In the genomic region with DNA sequence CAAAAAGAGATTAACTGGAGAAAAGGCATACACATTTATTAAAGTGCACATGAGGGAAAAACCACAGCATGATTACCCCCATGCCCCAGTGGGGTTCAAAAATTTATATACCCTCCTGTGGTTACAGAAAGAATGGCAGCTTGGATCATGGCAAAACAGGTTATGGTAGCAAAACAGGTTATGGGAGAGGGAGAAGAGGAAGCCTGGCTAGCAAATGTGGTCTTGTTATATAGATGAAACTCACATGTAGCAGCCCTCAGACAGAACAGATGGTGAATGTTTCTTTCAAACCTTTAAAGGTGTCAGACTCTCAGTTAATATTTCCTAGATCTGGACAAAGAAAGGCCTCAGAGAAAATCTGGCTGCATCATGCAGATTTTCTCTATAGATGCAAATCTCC, we compare ENCODE assay signal across 16 cellular contexts.
DNase-seq lines count a peak whose midpoint lies in the region; ATAC-seq and TF ChIP-seq lines count a peak whose summit lies in the region.
"Had no signal": no experiment of that assay in that cellular context is flagged by ENCODE, and none has a peak within 500 bp of the region (broad histone marks: within the 10 kb centered on the region; RNA-seq: fewer than 3 reads in every experiment).

No MANE protein-coding gene starts in this region.

- no peak overlapping the region for H3K9ac ChIP-seq in MM.1S (ENCODE audit: low read length)

- H3K79me2 ChIP-seq in MM.1S (ENCODE audit: low read length), result no peaks in the 10 kb centered on the region

- peaks cover 11 to 25% (median 19%) of the 10 kb centered on the region in 5 experiments for H3K9me3 Mint-ChIP-seq in brain

- H3F3A ChIP-seq in MM.1S (ENCODE audit: insufficient read depth, low read length), result no peaks in the 10 kb centered on the region

- H3K36me3 ChIP-seq in MM.1S (replicated peaks; ENCODE audit: insufficient read depth, low read length), result no peaks in the 10 kb centered on the region

- peak; percentile 67 for DNase-seq in DMS53 (lab: John Stamatoyannopoulos, UW)
- DNase-seq in NCI-H1417 treated with DMSO at 0.1 percent for 48 hours (lab: John Stamatoyannopoulos, UW), result no peak
- no peak for DNase-seq in MM.1S
- DNase-seq: activated CD4-positive, alpha-beta T cell treated with anti-CD3 and anti-CD28 coated beads, Interleukin-2, amount 50 U/mL, for 48 hours; body of pancreas; effector CD4-positive, alpha-beta T cell; foreskin melanocyte; NCI-H1105; psoas muscle; RPMI8226; T-helper 2 cell had no signal

- H3K9me3 ChIP-seq in MM.1S (replicated peaks; ENCODE audit: insufficient read depth, low read length), result no peaks in the 10 kb centered on the region
- H3K9me3 ChIP-seq: psoas muscle had no signal

- peaks cover 18% of the 10 kb centered on the region for H3K4me1 Mint-ChIP-seq in brain

- peak; percentile 71 for ATAC-seq in GM19397 (IDR thresholded peaks at IDR 0.05; ENCODE audit: unreplicated experiment)
- peak; percentile 74 for ATAC-seq in HG02981 (IDR thresholded peaks at IDR 0.05; ENCODE audit: unreplicated experiment)
- no peak for ATAC-seq in GM21360 (IDR thresholded peaks at IDR 0.05; ENCODE audit: unreplicated experiment)
- no peak for ATAC-seq in GM21723 (IDR thresholded peaks at IDR 0.05; ENCODE audit: unreplicated experiment)
- ATAC-seq: body of pancreas had no signal

- no peaks in the 10 kb centered on the region for H3K9me2 ChIP-seq in MM.1S (replicated peaks; ENCODE audit: insufficient read depth, low read length)

- H3K4me1 ChIP-seq in MM.1S (ENCODE audit: low read length), result no peaks in the 10 kb centered on the region
- H3K4me1 ChIP-seq: body of pancreas, psoas muscle had no signal

- no peak overlapping the region for H2AFZ ChIP-seq in MM.1S (ENCODE audit: low read length)

- TF ChIP-seq CTCF in brain (conservative IDR thresholded peaks at IDR 0.05), result no peak
- TF ChIP-seq CTCF in MM.1S (IDR thresholded peaks at IDR 0.05; ENCODE audit: low read length), result no peak

- no peak overlapping the region for H3K4me3 ChIP-seq in MM.1S (ENCODE audit: low read length)
- H3K4me3 ChIP-seq: body of pancreas, psoas muscle had no signal

- H3K27me3 Mint-ChIP-seq in brain, result no peaks in the 10 kb centered on the region

- H3K4me3 Mint-ChIP-seq in brain, result no peak overlapping the region

- no peaks in the 10 kb centered on the region for H3K27me3 ChIP-seq in MM.1S (replicated peaks; ENCODE audit: insufficient read depth, low read length)
- H3K27me3 ChIP-seq: body of pancreas had no signal

- no peak overlapping the region for H3K4me2 ChIP-seq in MM.1S (ENCODE audit: low read depth, low read length)

- peak overlapping the region; percentile 40 to 71 (median 54) for H3K27ac Mint-ChIP-seq in brain

- H3K27ac ChIP-seq in MM.1S (ENCODE audit: low read length), result no peak overlapping the region
- H3K27ac ChIP-seq: body of pancreas, psoas muscle had no signal

- peaks cover 17% of the 10 kb centered on the region for H3K36me3 Mint-ChIP-seq in brain

- no peaks in the 10 kb centered on the region for H4K20me1 ChIP-seq in MM.1S (ENCODE audit: insufficient read depth, low read length)

Comparison
In these comparisons a context has a peak if more than half of its experiments do, and no peak if none do; other contexts are left out.
1. ATAC-seq: peak in GM19397 (single experiment) and HG02981 (single experiment); none in GM21360 (single experiment) and GM21723 (single experiment).